Comparison of ENCODE assay signal across 2 cellular contexts in genomic region chr2:110424421-110424820, GRCh38. TPM values are rescaled to one million over a fixed set of nuclear protein-coding genes. Genes with fewer than 3 reads are reported as not detected.
"Had no signal": no experiment of that assay in that cellular context is flagged by ENCODE, and none has a peak within 500 bp of the region (broad histone marks: within the 10 kb centered on the region; RNA-seq: fewer than 3 reads in every experiment).

No MANE protein-coding gene starts in this region.

RNA-seq across cellular contexts. Expression of gene LIMS4, which starts 48.2 kb away (rescaled TPM):
- total RNA-seq: activated CD4-positive, alpha-beta T cell treated with anti-CD3 and anti-CD28 coated beads, Interleukin-2, amount 10 ng/mL, durations not matched to agents 7 days and 5 days; bronchial epithelial cell had no signal
